1 cellular context compared by ENCODE assay signal in genomic region chr15:75065851-75066509, GRCh38.
TF ChIP-seq lines count a peak whose summit lies in the region.

No MANE protein-coding gene starts in this region.

TF ChIP-seq in K562, 482 proteins besides CTCF, POLR2A, EP300 and RAD21 (continued from another document and continues in another):
- TF ChIP-seq ZNF407 (IDR thresholded peaks at IDR 0.05; ENCODE audit: low read depth) (peak; percentile 23; the same call in 1 of the 2 replicates), HDAC3 (IDR thresholded peaks at IDR 0.05; ENCODE audit: borderline replicate concordance, partially characterized antibody) (peak; percentile 100), E2F3 (CRISPR knock-in tag; IDR thresholded peaks at IDR 0.05) (peak; percentile 50; the same call in 1 of the 2 replicates), SMARCB1 (IDR thresholded peaks at IDR 0.05; ENCODE audit: insufficient read length, low read depth) (no peak), ZNF696 (CRISPR knock-in tag; conservative IDR thresholded peaks at IDR 0.05) (no peak; the same call in 1 of the 2 replicates), RBM17 (IDR thresholded peaks at IDR 0.05; ENCODE audit: borderline replicate concordance, low read depth, low read length) (no peak), GABPB2 (CRISPR knock-in tag; conservative IDR thresholded peaks at IDR 0.05) (no peak), DPF2 (IDR thresholded peaks at IDR 0.05) (peak; percentile 99), PCBP2 (IDR thresholded peaks at IDR 0.05; ENCODE audit: low read depth, low read length, poor library complexity, severe bottlenecking) (no peak), THRA (IDR thresholded peaks at IDR 0.05) (no peak), BCLAF1 (IDR thresholded peaks at IDR 0.05; ENCODE audit: borderline replicate concordance in 1 of 2, control insufficient read depth in 1 of 2, low read depth in 2 of 2, low read length in 1 of 2) (no peak), L3MBTL2 (IDR thresholded peaks at IDR 0.05) (peak; percentile 35), TAF1 (IDR thresholded peaks at IDR 0.05; ENCODE audit: control insufficient read depth, extremely low read depth, insufficient read depth, low read length, severe bottlenecking) (peak; percentile 51), FOXA3 (CRISPR knock-in tag; conservative IDR thresholded peaks at IDR 0.05 in 1 of 2, IDR thresholded peaks at IDR 0.05 in 1 of 2) (0 out of 4 replicates have a peak, but pooled peaks have one; percentile 4 to 54), KDM2B (CRISPR knock-in tag; IDR thresholded peaks at IDR 0.05) (no peak), ZNF408 (CRISPR knock-in tag; IDR thresholded peaks at IDR 0.05; ENCODE audit: low read depth) (no peak), POLR2H (tag; IDR thresholded peaks at IDR 0.05; ENCODE audit: low read depth) (no peak), ZNF780A (CRISPR knock-in tag; IDR thresholded peaks at IDR 0.05) (no peak), NCOA1 (IDR thresholded peaks at IDR 0.05; ENCODE audit: low read depth) (peak; percentile 95), RNF219 (CRISPR knock-in tag; IDR thresholded peaks at IDR 0.05) (no peak), RFX1 (IDR thresholded peaks at IDR 0.05) (no peak)
- TF ChIP-seq, protein P1, sequence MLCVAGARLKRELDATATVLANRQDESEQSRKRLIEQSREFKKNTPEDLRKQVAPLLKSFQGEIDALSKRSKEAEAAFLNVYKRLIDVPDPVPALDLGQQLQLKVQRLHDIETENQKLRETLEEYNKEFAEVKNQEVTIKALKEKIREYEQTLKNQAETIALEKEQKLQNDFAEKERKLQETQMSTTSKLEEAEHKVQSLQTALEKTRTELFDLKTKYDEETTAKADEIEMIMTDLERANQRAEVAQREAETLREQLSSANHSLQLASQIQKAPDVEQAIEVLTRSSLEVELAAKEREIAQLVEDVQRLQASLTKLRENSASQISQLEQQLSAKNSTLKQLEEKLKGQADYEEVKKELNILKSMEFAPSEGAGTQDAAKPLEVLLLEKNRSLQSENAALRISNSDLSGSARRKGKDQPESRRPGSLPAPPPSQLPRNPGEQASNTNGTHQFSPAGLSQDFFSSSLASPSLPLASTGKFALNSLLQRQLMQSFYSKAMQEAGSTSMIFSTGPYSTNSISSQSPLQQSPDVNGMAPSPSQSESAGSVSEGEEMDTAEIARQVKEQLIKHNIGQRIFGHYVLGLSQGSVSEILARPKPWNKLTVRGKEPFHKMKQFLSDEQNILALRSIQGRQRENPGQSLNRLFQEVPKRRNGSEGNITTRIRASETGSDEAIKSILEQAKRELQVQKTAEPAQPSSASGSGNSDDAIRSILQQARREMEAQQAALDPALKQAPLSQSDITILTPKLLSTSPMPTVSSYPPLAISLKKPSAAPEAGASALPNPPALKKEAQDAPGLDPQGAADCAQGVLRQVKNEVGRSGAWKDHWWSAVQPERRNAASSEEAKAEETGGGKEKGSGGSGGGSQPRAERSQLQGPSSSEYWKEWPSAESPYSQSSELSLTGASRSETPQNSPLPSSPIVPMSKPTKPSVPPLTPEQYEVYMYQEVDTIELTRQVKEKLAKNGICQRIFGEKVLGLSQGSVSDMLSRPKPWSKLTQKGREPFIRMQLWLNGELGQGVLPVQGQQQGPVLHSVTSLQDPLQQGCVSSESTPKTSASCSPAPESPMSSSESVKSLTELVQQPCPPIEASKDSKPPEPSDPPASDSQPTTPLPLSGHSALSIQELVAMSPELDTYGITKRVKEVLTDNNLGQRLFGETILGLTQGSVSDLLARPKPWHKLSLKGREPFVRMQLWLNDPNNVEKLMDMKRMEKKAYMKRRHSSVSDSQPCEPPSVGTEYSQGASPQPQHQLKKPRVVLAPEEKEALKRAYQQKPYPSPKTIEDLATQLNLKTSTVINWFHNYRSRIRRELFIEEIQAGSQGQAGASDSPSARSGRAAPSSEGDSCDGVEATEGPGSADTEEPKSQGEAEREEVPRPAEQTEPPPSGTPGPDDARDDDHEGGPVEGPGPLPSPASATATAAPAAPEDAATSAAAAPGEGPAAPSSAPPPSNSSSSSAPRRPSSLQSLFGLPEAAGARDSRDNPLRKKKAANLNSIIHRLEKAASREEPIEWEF (CRISPR knock-in tag; IDR thresholded peaks at IDR 0.05): peak; percentile 91
- TF ChIP-seq, protein P2, sequence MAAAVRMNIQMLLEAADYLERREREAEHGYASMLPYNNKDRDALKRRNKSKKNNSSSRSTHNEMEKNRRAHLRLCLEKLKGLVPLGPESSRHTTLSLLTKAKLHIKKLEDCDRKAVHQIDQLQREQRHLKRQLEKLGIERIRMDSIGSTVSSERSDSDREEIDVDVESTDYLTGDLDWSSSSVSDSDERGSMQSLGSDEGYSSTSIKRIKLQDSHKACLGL (CRISPR knock-in tag; IDR thresholded peaks at IDR 0.05; ENCODE audit: borderline replicate concordance, poor library complexity, severe bottlenecking): peak; percentile 47
- TF ChIP-seq, protein P3, sequence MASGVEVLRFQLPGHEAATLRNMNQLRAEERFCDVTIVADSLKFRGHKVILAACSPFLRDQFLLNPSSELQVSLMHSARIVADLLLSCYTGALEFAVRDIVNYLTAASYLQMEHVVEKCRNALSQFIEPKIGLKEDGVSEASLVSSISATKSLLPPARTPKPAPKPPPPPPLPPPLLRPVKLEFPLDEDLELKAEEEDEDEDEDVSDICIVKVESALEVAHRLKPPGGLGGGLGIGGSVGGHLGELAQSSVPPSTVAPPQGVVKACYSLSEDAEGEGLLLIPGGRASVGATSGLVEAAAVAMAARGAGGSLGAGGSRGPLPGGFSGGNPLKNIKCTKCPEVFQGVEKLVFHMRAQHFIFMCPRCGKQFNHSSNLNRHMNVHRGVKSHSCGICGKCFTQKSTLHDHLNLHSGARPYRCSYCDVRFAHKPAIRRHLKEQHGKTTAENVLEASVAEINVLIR (CRISPR knock-in tag; IDR thresholded peaks at IDR 0.05): 0 out of 2 replicates have a peak, but pooled peaks have one; percentile 26
- TF ChIP-seq, protein P4, sequence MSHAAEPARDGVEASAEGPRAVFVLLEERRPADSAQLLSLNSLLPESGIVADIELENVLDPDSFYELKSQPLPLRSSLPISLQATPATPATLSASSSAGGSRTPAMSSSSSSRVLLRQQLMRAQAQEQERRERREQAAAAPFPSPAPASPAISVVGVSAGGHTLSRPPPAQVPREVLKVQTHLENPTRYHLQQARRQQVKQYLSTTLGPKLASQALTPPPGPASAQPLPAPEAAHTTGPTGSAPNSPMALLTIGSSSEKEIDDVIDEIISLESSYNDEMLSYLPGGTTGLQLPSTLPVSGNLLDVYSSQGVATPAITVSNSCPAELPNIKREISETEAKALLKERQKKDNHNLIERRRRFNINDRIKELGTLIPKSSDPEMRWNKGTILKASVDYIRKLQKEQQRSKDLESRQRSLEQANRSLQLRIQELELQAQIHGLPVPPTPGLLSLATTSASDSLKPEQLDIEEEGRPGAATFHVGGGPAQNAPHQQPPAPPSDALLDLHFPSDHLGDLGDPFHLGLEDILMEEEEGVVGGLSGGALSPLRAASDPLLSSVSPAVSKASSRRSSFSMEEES (CRISPR knock-in tag; IDR thresholded peaks at IDR 0.05): no peak
- TF ChIP-seq, protein P5, sequence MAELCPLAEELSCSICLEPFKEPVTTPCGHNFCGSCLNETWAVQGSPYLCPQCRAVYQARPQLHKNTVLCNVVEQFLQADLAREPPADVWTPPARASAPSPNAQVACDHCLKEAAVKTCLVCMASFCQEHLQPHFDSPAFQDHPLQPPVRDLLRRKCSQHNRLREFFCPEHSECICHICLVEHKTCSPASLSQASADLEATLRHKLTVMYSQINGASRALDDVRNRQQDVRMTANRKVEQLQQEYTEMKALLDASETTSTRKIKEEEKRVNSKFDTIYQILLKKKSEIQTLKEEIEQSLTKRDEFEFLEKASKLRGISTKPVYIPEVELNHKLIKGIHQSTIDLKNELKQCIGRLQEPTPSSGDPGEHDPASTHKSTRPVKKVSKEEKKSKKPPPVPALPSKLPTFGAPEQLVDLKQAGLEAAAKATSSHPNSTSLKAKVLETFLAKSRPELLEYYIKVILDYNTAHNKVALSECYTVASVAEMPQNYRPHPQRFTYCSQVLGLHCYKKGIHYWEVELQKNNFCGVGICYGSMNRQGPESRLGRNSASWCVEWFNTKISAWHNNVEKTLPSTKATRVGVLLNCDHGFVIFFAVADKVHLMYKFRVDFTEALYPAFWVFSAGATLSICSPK (IDR thresholded peaks at IDR 0.05; ENCODE audit: borderline replicate concordance): no peak
